ENCODE assay signal across 8 cellular contexts in genomic region chr3:195271859-195272243, GRCh38. TPM values are rescaled to one million over a fixed set of nuclear protein-coding genes. Genes with fewer than 3 reads are reported as not detected.
A peak's percentile ranks its signal among the peaks of the same experiment; 100 is the strongest.
DNase-seq lines count a peak whose midpoint lies in the region; ATAC-seq and TF ChIP-seq lines count a peak whose summit lies in the region.

No MANE protein-coding gene starts in this region.

- H3K36me3 ChIP-seq in MM.1S (replicated peaks; ENCODE audit: insufficient read depth, low read length) (no peaks in the 10 kb centered on the region), ectodermal cell (ENCODE audit: control insufficient read depth, insufficient read depth, low read length) (no peaks in the 10 kb centered on the region), neural cell (ENCODE audit: insufficient read depth, low read length) (peaks cover 3% of the 10 kb centered on the region)

- H3F3A ChIP-seq in MM.1S (ENCODE audit: insufficient read depth, low read length) = peaks cover 10% of the 10 kb centered on the region
- H3F3A ChIP-seq in neural cell (ENCODE audit: insufficient read depth, low read length, poor library complexity, severe bottlenecking) = no peaks in the 10 kb centered on the region

- no peaks in the 10 kb centered on the region for H3K9me2 ChIP-seq in MM.1S (replicated peaks; ENCODE audit: insufficient read depth, low read length)
- no peaks in the 10 kb centered on the region for H3K9me2 ChIP-seq in neural cell (ENCODE audit: insufficient read depth, low read length)

- H3K4me2 ChIP-seq in MM.1S (ENCODE audit: low read depth, low read length) (peak overlapping the region; percentile 86), neural cell (ENCODE audit: low read length) (peak overlapping the region; percentile 65)

- no peak for TF ChIP-seq EP300 in neural cell (conservative IDR thresholded peaks at IDR 0.05; ENCODE audit: poor library complexity, severe bottlenecking)

- H3K4me3 ChIP-seq in MM.1S (ENCODE audit: low read length) (peak overlapping the region; percentile 87), ectodermal cell (ENCODE audit: insufficient read depth, low read depth, low read length) (peak overlapping the region; percentile 84), neural cell (ENCODE audit: low read length) (peak overlapping the region; percentile 90)

- H3K27ac ChIP-seq in MM.1S (ENCODE audit: low read length) = no peak overlapping the region
- H3K27ac ChIP-seq in ectodermal cell (ENCODE audit: insufficient read depth, low read depth, low read length, poor library complexity, severe bottlenecking) = no peak overlapping the region
- H3K27ac ChIP-seq in neural cell (ENCODE audit: low read length) = no peak overlapping the region

- no peak for TF ChIP-seq RAD21 in neural cell (conservative IDR thresholded peaks at IDR 0.05)

- H2AFZ ChIP-seq in MM.1S (ENCODE audit: low read length) (peak overlapping the region; percentile 98), neural cell (ENCODE audit: low read depth, low read length) (no peak overlapping the region)

- H3K9me3 ChIP-seq in MM.1S (replicated peaks; ENCODE audit: insufficient read depth, low read length) (no peaks in the 10 kb centered on the region), ectodermal cell (ENCODE audit: control insufficient read depth, low read length) (no peaks in the 10 kb centered on the region), neural cell (ENCODE audit: low read length) (no peaks in the 10 kb centered on the region)

- H3K4me1 ChIP-seq in MM.1S (ENCODE audit: low read length) (peaks cover 12% of the 10 kb centered on the region), ectodermal cell (ENCODE audit: control insufficient read depth, insufficient read depth, low read length) (peaks cover 6% of the 10 kb centered on the region)

- H4K20me1 ChIP-seq in MM.1S (ENCODE audit: insufficient read depth, low read length) = no peaks in the 10 kb centered on the region
- no peaks in the 10 kb centered on the region for H4K20me1 ChIP-seq in neural cell (ENCODE audit: insufficient read depth)

- 23 to 35% methylated on average over 3 of the region's 3 CpGs for WGBS in ectodermal cell, 2 experiments

- no peaks in the 10 kb centered on the region for H3K27me3 ChIP-seq in MM.1S (replicated peaks; ENCODE audit: insufficient read depth, low read length)
- H3K27me3 ChIP-seq in ectodermal cell (ENCODE audit: control insufficient read depth, insufficient read depth, low read length, poor library complexity, severe bottlenecking) = no peaks in the 10 kb centered on the region
- H3K27me3 ChIP-seq in neural cell (ENCODE audit: insufficient read depth, low read depth, low read length) = no peaks in the 10 kb centered on the region

- H3K79me2 ChIP-seq in MM.1S (ENCODE audit: low read length) = peaks cover 9% of the 10 kb centered on the region
- H3K79me2 ChIP-seq in neural cell (replicated peaks; ENCODE audit: insufficient read depth, low read length) = peaks cover 5% of the 10 kb centered on the region

- TF ChIP-seq CTCF in MM.1S (IDR thresholded peaks at IDR 0.05; ENCODE audit: low read length) = peak; percentile 1; the same call in 1 of the 2 replicates
- no peak for TF ChIP-seq CTCF in neural cell (IDR thresholded peaks at IDR 0.05; ENCODE audit: poor library complexity, severe bottlenecking)

- ATAC-seq in GM21737 (IDR thresholded peaks at IDR 0.05; ENCODE audit: unreplicated experiment) (no peak), HG03439 (IDR thresholded peaks at IDR 0.05; ENCODE audit: unreplicated experiment) (no peak)

- H3K9ac ChIP-seq in MM.1S (ENCODE audit: low read length) (peak overlapping the region; percentile 51; the same call in 1 of the 2 replicates), neural cell (ENCODE audit: low read length) (peak overlapping the region; percentile 64)

- DNase-seq in CD1c-positive myeloid dendritic cell (ENCODE audit: extremely low spot score) = peak; percentile 28
- DNase-seq in MM.1S = no peak
- DNase-seq in NCI-H446 treated with DMSO at 0.1 percent for 48 hours (lab: John Stamatoyannopoulos, UW) = no peak
- no peak for DNase-seq in GF-D8 (lab: John Stamatoyannopoulos, UW)

TF ChIP-seq in neural cell, 6 proteins besides CTCF, POLR2A, EP300 and RAD21:
- TF ChIP-seq MXI1 (conservative IDR thresholded peaks at IDR 0.05; ENCODE audit: poor library complexity, severe bottlenecking) (peak; percentile 24), POLR2AphosphoS5 (IDR thresholded peaks at IDR 0.05) (no peak), SMC3 (conservative IDR thresholded peaks at IDR 0.05; ENCODE audit: poor library complexity) (peak; percentile 1), TAF1 (IDR thresholded peaks at IDR 0.05; ENCODE audit: low read depth) (no peak)
- TF ChIP-seq, protein P1, sequence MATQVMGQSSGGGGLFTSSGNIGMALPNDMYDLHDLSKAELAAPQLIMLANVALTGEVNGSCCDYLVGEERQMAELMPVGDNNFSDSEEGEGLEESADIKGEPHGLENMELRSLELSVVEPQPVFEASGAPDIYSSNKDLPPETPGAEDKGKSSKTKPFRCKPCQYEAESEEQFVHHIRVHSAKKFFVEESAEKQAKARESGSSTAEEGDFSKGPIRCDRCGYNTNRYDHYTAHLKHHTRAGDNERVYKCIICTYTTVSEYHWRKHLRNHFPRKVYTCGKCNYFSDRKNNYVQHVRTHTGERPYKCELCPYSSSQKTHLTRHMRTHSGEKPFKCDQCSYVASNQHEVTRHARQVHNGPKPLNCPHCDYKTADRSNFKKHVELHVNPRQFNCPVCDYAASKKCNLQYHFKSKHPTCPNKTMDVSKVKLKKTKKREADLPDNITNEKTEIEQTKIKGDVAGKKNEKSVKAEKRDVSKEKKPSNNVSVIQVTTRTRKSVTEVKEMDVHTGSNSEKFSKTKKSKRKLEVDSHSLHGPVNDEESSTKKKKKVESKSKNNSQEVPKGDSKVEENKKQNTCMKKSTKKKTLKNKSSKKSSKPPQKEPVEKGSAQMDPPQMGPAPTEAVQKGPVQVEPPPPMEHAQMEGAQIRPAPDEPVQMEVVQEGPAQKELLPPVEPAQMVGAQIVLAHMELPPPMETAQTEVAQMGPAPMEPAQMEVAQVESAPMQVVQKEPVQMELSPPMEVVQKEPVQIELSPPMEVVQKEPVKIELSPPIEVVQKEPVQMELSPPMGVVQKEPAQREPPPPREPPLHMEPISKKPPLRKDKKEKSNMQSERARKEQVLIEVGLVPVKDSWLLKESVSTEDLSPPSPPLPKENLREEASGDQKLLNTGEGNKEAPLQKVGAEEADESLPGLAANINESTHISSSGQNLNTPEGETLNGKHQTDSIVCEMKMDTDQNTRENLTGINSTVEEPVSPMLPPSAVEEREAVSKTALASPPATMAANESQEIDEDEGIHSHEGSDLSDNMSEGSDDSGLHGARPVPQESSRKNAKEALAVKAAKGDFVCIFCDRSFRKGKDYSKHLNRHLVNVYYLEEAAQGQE (IDR thresholded peaks at IDR 0.05; ENCODE audit: borderline replicate concordance) = no peak

RNA-seq across cellular contexts. Expression of gene XXYLT1, which starts 0.9 kb away (rescaled TPM):
- 37.5 TPM for polyA plus RNA-seq in ectodermal cell (2013, experiment 1 of 4)
- 34.2 TPM for polyA plus RNA-seq in ectodermal cell (2013, experiment 2 of 4)
- 30.1 TPM for polyA plus RNA-seq in ectodermal cell (2013, experiment 3 of 4)
- 30.6 TPM for polyA plus RNA-seq in ectodermal cell (2013, experiment 4 of 4)
- 25.4 and 29.7 TPM in 2 replicates for polyA plus RNA-seq in neural cell
- 30.2 and 31.9 TPM in 2 replicates for polyA minus RNA-seq in neural cell
